ENCODE assay signal across 22 cellular contexts in genomic region chr1:3175486-3175885, GRCh38.
DNase-seq lines count a peak whose midpoint lies in the region; ATAC-seq and TF ChIP-seq lines count a peak whose summit lies in the region.
"Had no signal": no experiment of that assay in that cellular context is flagged by ENCODE, and none has a peak within 500 bp of the region (broad histone marks: within the 10 kb centered on the region; RNA-seq: fewer than 3 reads in every experiment).

No MANE protein-coding gene starts in this region.

- no peaks in the 10 kb centered on the region for H3K9me3 Mint-ChIP-seq in stimulated activated effector memory CD8-positive, alpha-beta T cell treated with anti-CD3 and anti-CD28 coated beads, Interleukin-12 subunit alpha, Interleukin-12 subunit beta, amount 100 ng/mL, for 72 hours
- H3K9me3 Mint-ChIP-seq: CD4-positive, alpha-beta T cell; central memory CD8-positive, alpha-beta T cell had no signal

- no peaks in the 10 kb centered on the region for H3K36me3 Mint-ChIP-seq in stimulated activated effector memory CD8-positive, alpha-beta T cell treated with anti-CD3 and anti-CD28 coated beads, Interleukin-12 subunit alpha, Interleukin-12 subunit beta, amount 100 ng/mL, for 72 hours
- H3K36me3 Mint-ChIP-seq: activated naive CD8-positive, alpha-beta T cell; naive B cell had no signal

- no peak overlapping the region for H3K4me3 Mint-ChIP-seq in stimulated activated effector memory CD8-positive, alpha-beta T cell treated with anti-CD3 and anti-CD28 coated beads, Interleukin-12 subunit alpha, Interleukin-12 subunit beta, amount 100 ng/mL, for 72 hours
- H3K4me3 Mint-ChIP-seq: activated naive CD8-positive, alpha-beta T cell; CD4-positive, alpha-beta T cell; central memory CD8-positive, alpha-beta T cell; HFFc6; naive B cell had no signal

- TF ChIP-seq CTCF in left ventricle myocardium inferior (IDR thresholded peaks at IDR 0.05; ENCODE audit: borderline replicate concordance) (no peak), gastroesophageal sphincter (IDR thresholded peaks at IDR 0.05) (no peak), gastrocnemius medialis (IDR thresholded peaks at IDR 0.05 in 4 of 5, conservative IDR thresholded peaks at IDR 0.05 in 1 of 5) (no peak), vagina (IDR thresholded peaks at IDR 0.05) (no peak)

- peaks cover 4% of the 10 kb centered on the region for H3K27me3 ChIP-seq in left ventricle myocardium inferior (ENCODE audit: low read depth)
- H3K27me3 ChIP-seq in gastroesophageal sphincter = no peaks in the 10 kb centered on the region
- H3K27me3 ChIP-seq in gastrocnemius medialis = no peaks in the 10 kb centered on the region
- H3K27me3 ChIP-seq in vagina = no peaks in the 10 kb centered on the region
- H3K27me3 ChIP-seq: SJSA1 had no signal

- in situ Hi-C loops in gastrocnemius medialis (cut with MboI; ENCODE audit: low sequenced_read_pairs in 4 of 4) = no loop called here

- WGBS in gastroesophageal sphincter (ENCODE audit: low coverage in 1 of 2), 2 donors = no CpG with 5 or more reads among the region's 8 CpGs

- ATAC-seq in Right ventricle myocardium superior (ENCODE audit: poor library complexity) (no peak), gastroesophageal sphincter (no peak), gastrocnemius medialis (no peak), GM18505 (IDR thresholded peaks at IDR 0.05; ENCODE audit: unreplicated experiment) (no peak), HG03457 (IDR thresholded peaks at IDR 0.05; ENCODE audit: unreplicated experiment) (no peak)
- ATAC-seq in stimulated activated effector memory CD8-positive, alpha-beta T cell treated with anti-CD3 and anti-CD28 coated beads, Interleukin-12 subunit alpha, Interleukin-12 subunit beta, amount 100 ng/mL, for 72 hours = no peak

- no peaks in the 10 kb centered on the region for H3K4me1 Mint-ChIP-seq in stimulated activated effector memory CD8-positive, alpha-beta T cell treated with anti-CD3 and anti-CD28 coated beads, Interleukin-12 subunit alpha, Interleukin-12 subunit beta, amount 100 ng/mL, for 72 hours
- H3K4me1 Mint-ChIP-seq: central memory CD8-positive, alpha-beta T cell had no signal

- TF ChIP-seq POLR2A in gastroesophageal sphincter (IDR thresholded peaks at IDR 0.05) = no peak
- no peak for TF ChIP-seq POLR2A in gastrocnemius medialis (IDR thresholded peaks at IDR 0.05)
- no peak for TF ChIP-seq POLR2A in vagina (IDR thresholded peaks at IDR 0.05)
- TF ChIP-seq POLR2A in GM18505 (IDR thresholded peaks at IDR 0.05; ENCODE audit: borderline replicate concordance, extremely low read depth, insufficient read depth, insufficient read length) = no peak

- H3K27ac Mint-ChIP-seq in stimulated activated effector memory CD8-positive, alpha-beta T cell treated with anti-CD3 and anti-CD28 coated beads, Interleukin-12 subunit alpha, Interleukin-12 subunit beta, amount 100 ng/mL, for 72 hours = no peak overlapping the region
- H3K27ac Mint-ChIP-seq: activated naive CD8-positive, alpha-beta T cell; CD4-positive, alpha-beta T cell; HFFc6; naive B cell had no signal

- H3K27ac ChIP-seq in left ventricle myocardium inferior (replicated peaks) (peak overlapping the region; percentile 77), gastroesophageal sphincter (peak overlapping the region in 3 of 4 donors; percentile 26 to 53 (median 53)), gastrocnemius medialis (peak overlapping the region; percentile 2 to 42 (median 38)), vagina (peak overlapping the region; percentile 38)
- H3K27ac ChIP-seq: left lung, neutrophil, SJSA1 had no signal

- H3K9me3 ChIP-seq in left ventricle myocardium inferior (replicated peaks) (no peaks in the 10 kb centered on the region), gastroesophageal sphincter (no peaks in the 10 kb centered on the region), gastrocnemius medialis (no peaks in the 10 kb centered on the region), vagina (no peaks in the 10 kb centered on the region)
- H3K9me3 ChIP-seq: left lung, neutrophil had no signal

- H3K4me3 ChIP-seq in left ventricle myocardium inferior (peak overlapping the region; percentile 39), gastroesophageal sphincter (no peak overlapping the region), gastrocnemius medialis (no peak overlapping the region), vagina (no peak overlapping the region)
- H3K4me3 ChIP-seq: left lung, SJSA1 had no signal

- DNase-seq in left ventricle myocardium inferior (no peak), Right ventricle myocardium superior (no peak), gastrocnemius medialis (no peak), vagina (ENCODE audit: extremely low spot score in 2 of 2) (no peak)
- no peak for DNase-seq in stimulated activated effector memory CD8-positive, alpha-beta T cell treated with anti-CD3 and anti-CD28 coated beads, Interleukin-12 subunit alpha, Interleukin-12 subunit beta, amount 100 ng/mL, for 72 hours (ENCODE audit: low spot score in 2 of 2)
- DNase-seq: activated CD4-positive, alpha-beta T cell treated with anti-CD3 and anti-CD28 coated beads for 48 hours; activated effector memory CD4-positive, alpha-beta T cell treated with anti-CD3 and anti-CD28 coated beads, Interleukin-2, amount 50 U/mL, for 16 hours; CD4-positive, alpha-beta T cell; GOT3; HFFc6; naive B cell; NCI-H1694; NCI-H82; stimulated activated CD4-positive, alpha-beta T cell treated with anti-CD3 and anti-CD28 coated beads, Interleukin-4, amount 100 ng/mL, for 24 hours had no signal

- H3K4me1 ChIP-seq in left ventricle myocardium inferior = peaks cover 52% of the 10 kb centered on the region
- H3K4me1 ChIP-seq in gastroesophageal sphincter = peaks cover 0 to 52% (median 19%) of the 10 kb centered on the region in 3 donors
- peaks cover 22 to 27% of the 10 kb centered on the region in 2 donors for H3K4me1 ChIP-seq in gastrocnemius medialis
- peaks cover 39% of the 10 kb centered on the region for H3K4me1 ChIP-seq in vagina
- H3K4me1 ChIP-seq: SJSA1 had no signal

- H3K36me3 ChIP-seq in left ventricle myocardium inferior (no peaks in the 10 kb centered on the region), gastroesophageal sphincter (no peaks in the 10 kb centered on the region), gastrocnemius medialis (no peaks in the 10 kb centered on the region), vagina (no peaks in the 10 kb centered on the region)
- H3K36me3 ChIP-seq: left lung, neutrophil, SJSA1 had no signal

- TF ChIP-seq EP300 in gastroesophageal sphincter (IDR thresholded peaks at IDR 0.05) = no peak

- intact Hi-C loops in left ventricle myocardium inferior (cut with micrococcal nuclease) (no loop called here), Right ventricle myocardium superior (cut with DNase I) (no loop called here), gastrocnemius medialis (cut with DNase I; ENCODE audit: low total_unique reads) (no loop called here), vagina (cut with DNase I) (no loop called here)
